Comparison of ENCODE assay signal across 26 cellular contexts in genomic region chr9:85640425-85640824, GRCh38.
A peak's percentile ranks its signal among the peaks of the same experiment; 100 is the strongest.
DNase-seq lines count a peak whose midpoint lies in the region; TF ChIP-seq lines count a peak whose summit lies in the region.
"Had no signal": no experiment of that assay in that cellular context is flagged by ENCODE, and none has a peak within 500 bp of the region (broad histone marks: within the 10 kb centered on the region; RNA-seq: fewer than 3 reads in every experiment).

No MANE protein-coding gene starts in this region.

- no peaks in the 10 kb centered on the region for H3K9me3 Mint-ChIP-seq in CD14-positive monocyte
- H3K9me3 Mint-ChIP-seq: CD8-positive, alpha-beta T cell; GM23338; IgD-negative memory B cell had no signal

- peaks cover 3% of the 10 kb centered on the region for H3K36me3 ChIP-seq in effector memory CD4-positive, alpha-beta T cell (ENCODE audit: control insufficient read depth, insufficient read depth, low read length)
- H3K36me3 ChIP-seq: BE2C, MG63 had no signal

- in situ Hi-C loops in KBM-7 (cut with MboI; ENCODE audit: low pct_unique_long_range_greater_than_20kb, low sequenced_read_pairs) = no loop called here

- DNase-seq in NCI-H2081 (lab: John Stamatoyannopoulos, UW) (peak; percentile 2 to 48), NCI-H2081 treated with DMSO at 0.1 percent for 48 hours (lab: John Stamatoyannopoulos, UW) (no peak), CD14-positive monocyte (ENCODE audit: low spot score) (no peak), NCI-H748 (lab: John Stamatoyannopoulos, UW; ENCODE audit: unreplicated experiment) (peak; percentile 61), myocyte (ENCODE audit: low read depth) (peak; percentile 52), KBM-7 (no peak)
- DNase-seq in central memory CD4-positive, alpha-beta T cell = no peak
- DNase-seq in effector memory CD4-positive, alpha-beta T cell = no peak
- DNase-seq: 8988T; BE2C; CD8-positive, alpha-beta T cell; DMS53; EL; HCEC 1CT; Kasumi-1; MG63; NCI-H1048; NCI-H1694; NCI-H2107; NCI-H226; NCI-H524; Peyer's patch had no signal

- intact Hi-C loops in CD14-positive monocyte (cut with micrococcal nuclease) = no loop called here

- H3K9me3 ChIP-seq in effector memory CD4-positive, alpha-beta T cell (ENCODE audit: control insufficient read depth, low read length) = no peaks in the 10 kb centered on the region
- H3K9me3 ChIP-seq: BE2C, MG63, Peyer's patch had no signal

- no peak overlapping the region for H3K4me3 Mint-ChIP-seq in CD14-positive monocyte
- H3K4me3 Mint-ChIP-seq: CD8-positive, alpha-beta T cell; GM23338; IgD-negative memory B cell had no signal

- H3K27ac ChIP-seq in effector memory CD4-positive, alpha-beta T cell (ENCODE audit: insufficient read depth, low read length, poor library complexity, severe bottlenecking) = no peak overlapping the region
- H3K27ac ChIP-seq: Peyer's patch, SK-N-MC had no signal

- H3K4me1 Mint-ChIP-seq in CD14-positive monocyte = no peaks in the 10 kb centered on the region

- no peaks in the 10 kb centered on the region for H3K27me3 Mint-ChIP-seq in CD14-positive monocyte (ENCODE audit: low read depth in 3 of 3)
- H3K27me3 Mint-ChIP-seq: IgD-negative memory B cell had no signal

- TF ChIP-seq CTCF in CD14-positive monocyte (IDR thresholded peaks at IDR 0.05) = no peak

- peak overlapping the region in 4 of 7 donors; percentile 13 to 21 (median 18) for H3K27ac Mint-ChIP-seq in CD14-positive monocyte
- H3K27ac Mint-ChIP-seq: CD8-positive, alpha-beta T cell; GM23338 had no signal

- no peaks in the 10 kb centered on the region for H3K27me3 ChIP-seq in effector memory CD4-positive, alpha-beta T cell (replicated peaks; ENCODE audit: control insufficient read depth, insufficient read depth, low read length, poor library complexity, severe bottlenecking)
- H3K27me3 ChIP-seq: BE2C, MG63, Peyer's patch had no signal

- no peak overlapping the region for H3K4me3 ChIP-seq in effector memory CD4-positive, alpha-beta T cell (ENCODE audit: insufficient read depth, low read depth, low read length, poor library complexity, severe bottlenecking)
- H3K4me3 ChIP-seq: GM12878, GM23338, MG63, Peyer's patch, SK-N-MC had no signal

- H3K36me3 Mint-ChIP-seq in CD14-positive monocyte = peaks cover 71 to 79% of the 10 kb centered on the region in 2 donors

- no peaks in the 10 kb centered on the region for H3K4me1 ChIP-seq in effector memory CD4-positive, alpha-beta T cell (ENCODE audit: control insufficient read depth, insufficient read depth, low read length, poor library complexity, severe bottlenecking)
- H3K4me1 ChIP-seq: Peyer's patch had no signal

Comparison
In these comparisons a context has a peak if more than half of its experiments do, and no peak if none do; other contexts are left out.
1. DNase-seq: peak in NCI-H2081 (2 of 2), NCI-H748 (single experiment) and myocyte (single experiment); none in NCI-H2081 treated with DMSO at 0.1 percent for 48 hours (single experiment), CD14-positive monocyte (single experiment), KBM-7 (single experiment), central memory CD4-positive, alpha-beta T cell (single experiment) and effector memory CD4-positive, alpha-beta T cell (0 of 3).